Comparison of ENCODE assay signal across 2 cellular contexts in genomic region chr2:241855245-241855887, GRCh38.
TF ChIP-seq lines count a peak whose summit lies in the region.

No MANE protein-coding gene starts in this region.

TF ChIP-seq in A549, 52 proteins besides CTCF, POLR2A, EP300 and RAD21:
- TF ChIP-seq ZFP36 (IDR thresholded peaks at IDR 0.05; ENCODE audit: borderline replicate concordance, partially characterized antibody) (peak; percentile 68), CEBPB (IDR thresholded peaks at IDR 0.05) (no peak), CBX8 (IDR thresholded peaks at IDR 0.05) (no peak), BHLHE40 (IDR thresholded peaks at IDR 0.05; ENCODE audit: low read depth, low read length) (no peak), FOSL2 (IDR thresholded peaks at IDR 0.05) (no peak), FOSL2 (CRISPR knock-in tag; IDR thresholded peaks at IDR 0.05) (no peak), MAZ (IDR thresholded peaks at IDR 0.05; ENCODE audit: borderline replicate concordance, low read depth, low read length) (no peak)

TF ChIP-seq in K562, 482 proteins besides CTCF, POLR2A, EP300 and RAD21:
- TF ChIP-seq HNRNPLL (IDR thresholded peaks at IDR 0.05; ENCODE audit: low read depth, low read length, poor library complexity, severe bottlenecking) (no peak), ZFP36 (IDR thresholded peaks at IDR 0.05; ENCODE audit: low read depth, low read length, partially characterized antibody) (peak; percentile 93)
